13 cellular contexts compared by ENCODE assay signal in the genomic region with DNA sequence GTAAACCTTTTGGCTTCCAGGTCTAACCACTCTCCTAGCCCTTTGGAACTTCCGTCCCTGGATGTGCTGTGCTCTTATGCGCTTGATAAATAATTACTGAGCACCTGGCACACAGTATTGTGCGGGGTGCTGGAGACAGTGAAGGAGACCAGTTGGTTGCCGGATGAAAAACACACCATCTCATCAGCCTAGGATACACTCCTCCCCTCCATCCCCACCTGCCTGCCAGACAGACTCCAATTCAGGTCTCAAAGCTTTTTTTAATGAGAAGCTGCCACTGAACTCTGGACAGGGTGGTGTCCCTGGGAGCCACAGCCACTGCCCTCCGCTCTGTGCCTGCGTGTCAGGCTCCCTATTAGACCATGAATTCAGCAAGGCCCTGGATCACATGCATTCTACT. TPM values are rescaled to one million over a fixed set of nuclear protein-coding genes. Genes with fewer than 3 reads are reported as not detected.
A peak's percentile ranks its signal among the peaks of the same experiment; 100 is the strongest.
DNase-seq lines count a peak whose midpoint lies in the region; ATAC-seq and TF ChIP-seq lines count a peak whose summit lies in the region.
"Had no signal": no experiment of that assay in that cellular context is flagged by ENCODE, and none has a peak within 500 bp of the region (broad histone marks: within the 10 kb centered on the region; RNA-seq: fewer than 3 reads in every experiment).

No MANE protein-coding gene starts in this region.

- no peak for DNase-seq in stimulated activated naive CD8-positive, alpha-beta T cell treated with anti-CD3 and anti-CD28 coated beads, Interleukin-15, amount 100 ng/mL, for 72 hours
- no peak for DNase-seq in mesenchymal stem cell
- no peak for DNase-seq in NK-92 treated with Interleukin-12 subunit alpha and Interleukin-12 subunit beta, amount 100 ng/mL, for 24 hours (lab: John Stamatoyannopoulos, UW)
- DNase-seq in globus pallidus (ENCODE audit: low spot score) = no peak
- DNase-seq in EL = no peak
- DNase-seq in thyroid gland = no peak
- DNase-seq: activated CD8-positive, alpha-beta memory T cell treated with anti-CD3 and anti-CD28 coated beads for 24 hours; amniotic stem cell; NCI-H146 had no signal

- H3K27me3 Mint-ChIP-seq in stimulated activated naive CD8-positive, alpha-beta T cell treated with anti-CD3 and anti-CD28 coated beads, Interleukin-15, Interleukin-2, amounts not matched to agents 100 ng/mL and 50 ng/mL, for 24 hours = no peaks in the 10 kb centered on the region
- no peaks in the 10 kb centered on the region for H3K27me3 Mint-ChIP-seq in stimulated activated naive CD8-positive, alpha-beta T cell treated with anti-CD3 and anti-CD28 coated beads, Interleukin-15, amount 100 ng/mL, for 72 hours
- no peaks in the 10 kb centered on the region for H3K27me3 Mint-ChIP-seq in activated T-helper 17 cell treated with anti-CD3 and anti-CD28 coated beads, Interleukin-2, amount 50 U/mL, for 72 hours

- H3K4me3 Mint-ChIP-seq in stimulated activated naive CD8-positive, alpha-beta T cell treated with anti-CD3 and anti-CD28 coated beads, Interleukin-15, Interleukin-2, amounts not matched to agents 100 ng/mL and 50 ng/mL, for 24 hours = no peak overlapping the region
- no peak overlapping the region for H3K4me3 Mint-ChIP-seq in stimulated activated naive CD8-positive, alpha-beta T cell treated with anti-CD3 and anti-CD28 coated beads, Interleukin-15, amount 100 ng/mL, for 72 hours
- H3K4me3 Mint-ChIP-seq in activated T-helper 17 cell treated with anti-CD3 and anti-CD28 coated beads, Interleukin-2, amount 50 U/mL, for 72 hours = peak overlapping the region; percentile 7

- no peak overlapping the region for H3K4ac ChIP-seq in mesenchymal stem cell (ENCODE audit: low read depth in 1 of 2, low read length in 2 of 2)

- peaks cover 70% of the 10 kb centered on the region for H3K4me1 Mint-ChIP-seq in stimulated activated naive CD8-positive, alpha-beta T cell treated with anti-CD3 and anti-CD28 coated beads, Interleukin-15, Interleukin-2, amounts not matched to agents 100 ng/mL and 50 ng/mL, for 24 hours (ENCODE audit: low read depth)
- peaks cover 71% of the 10 kb centered on the region for H3K4me1 Mint-ChIP-seq in stimulated activated naive CD8-positive, alpha-beta T cell treated with anti-CD3 and anti-CD28 coated beads, Interleukin-15, amount 100 ng/mL, for 72 hours
- H3K4me1 Mint-ChIP-seq in activated T-helper 17 cell treated with anti-CD3 and anti-CD28 coated beads, Interleukin-2, amount 50 U/mL, for 72 hours = peaks cover 37% of the 10 kb centered on the region

- H3K79me1 ChIP-seq in mesenchymal stem cell (replicated peaks; ENCODE audit: low read length, poor library complexity, severe bottlenecking) = no peaks in the 10 kb centered on the region

- H2AK5ac ChIP-seq in mesenchymal stem cell (ENCODE audit: low read length, severe bottlenecking) = no peak overlapping the region

- peak overlapping the region; percentile 70 for H3K27ac Mint-ChIP-seq in stimulated activated naive CD8-positive, alpha-beta T cell treated with anti-CD3 and anti-CD28 coated beads, Interleukin-15, Interleukin-2, amounts not matched to agents 100 ng/mL and 50 ng/mL, for 24 hours
- peak overlapping the region in 1 of 2 donors; percentile 77 for H3K27ac Mint-ChIP-seq in stimulated activated naive CD8-positive, alpha-beta T cell treated with anti-CD3 and anti-CD28 coated beads, Interleukin-15, amount 100 ng/mL, for 72 hours
- H3K27ac Mint-ChIP-seq in activated T-helper 17 cell treated with anti-CD3 and anti-CD28 coated beads, Interleukin-2, amount 50 U/mL, for 72 hours = peak overlapping the region; percentile 46

- H3K23ac ChIP-seq in mesenchymal stem cell (ENCODE audit: low read length in 2 of 2) = no peak overlapping the region

- H3K27me3 ChIP-seq in mesenchymal stem cell (ENCODE audit: control insufficient read depth in 1 of 2, insufficient read depth in 1 of 2, low read length in 2 of 2) = no peaks in the 10 kb centered on the region
- H3K27me3 ChIP-seq in thyroid gland = no peaks in the 10 kb centered on the region

- H3K36me3 ChIP-seq in mesenchymal stem cell (ENCODE audit: control insufficient read depth in 1 of 2, insufficient read depth in 2 of 2, low read depth in 1 of 2, low read length in 2 of 2) (peaks cover 17 to 18% of the 10 kb centered on the region in 2 experiments), thyroid gland (no peaks in the 10 kb centered on the region)

- H3K4me1 ChIP-seq in mesenchymal stem cell (ENCODE audit: control insufficient read depth, insufficient read depth, low read depth, low read length) = peaks cover 18% of the 10 kb centered on the region
- H3K4me1 ChIP-seq in thyroid gland = peaks cover 52 to 55% of the 10 kb centered on the region in 2 donors

- no peak overlapping the region for H2BK12ac ChIP-seq in mesenchymal stem cell (ENCODE audit: low read length in 2 of 2)

- no peaks in the 10 kb centered on the region for H3K9me3 ChIP-seq in mesenchymal stem cell (ENCODE audit: control insufficient read depth, low read length)
- H3K9me3 ChIP-seq in thyroid gland = no peaks in the 10 kb centered on the region

- TF ChIP-seq CTCF in thyroid gland (IDR thresholded peaks at IDR 0.05) = no peak

- H2BK120ac ChIP-seq in mesenchymal stem cell (ENCODE audit: low read depth, low read length) = no peak overlapping the region

- peak overlapping the region; percentile 6 for H2BK15ac ChIP-seq in mesenchymal stem cell (ENCODE audit: low read depth, poor library complexity, severe bottlenecking)

- H4K91ac ChIP-seq in mesenchymal stem cell (ENCODE audit: low read length) = no peak overlapping the region

- no peak overlapping the region for H3K27ac ChIP-seq in mesenchymal stem cell (ENCODE audit: low read length, poor library complexity, severe bottlenecking)
- no peak overlapping the region for H3K27ac ChIP-seq in thyroid gland

- H3K4me2 ChIP-seq in mesenchymal stem cell (ENCODE audit: low read length, poor library complexity, severe bottlenecking) = no peak overlapping the region

- H3K9me3 Mint-ChIP-seq in stimulated activated naive CD8-positive, alpha-beta T cell treated with anti-CD3 and anti-CD28 coated beads, Interleukin-15, Interleukin-2, amounts not matched to agents 100 ng/mL and 50 ng/mL, for 24 hours = no peaks in the 10 kb centered on the region
- H3K9me3 Mint-ChIP-seq in stimulated activated naive CD8-positive, alpha-beta T cell treated with anti-CD3 and anti-CD28 coated beads, Interleukin-15, amount 100 ng/mL, for 72 hours = no peaks in the 10 kb centered on the region
- H3K9me3 Mint-ChIP-seq in activated T-helper 17 cell treated with anti-CD3 and anti-CD28 coated beads, Interleukin-2, amount 50 U/mL, for 72 hours = no peaks in the 10 kb centered on the region

- H3K14ac ChIP-seq in mesenchymal stem cell (ENCODE audit: low read length in 2 of 2) = no peak overlapping the region

- 98% methylated on average over 6 of the region's 6 CpGs for WGBS in mesenchymal stem cell
- 86 to 89% methylated on average over 5 to 6 of the region's 6 CpGs for WGBS in thyroid gland, 2 donors

- intact Hi-C loops in thyroid gland (cut with DNase I) = loop anchor here (10.0 kb wide), 1 partner anchor 47 kb away; no protein-coding TSS in a partner anchor

- H3K18ac ChIP-seq in mesenchymal stem cell (ENCODE audit: low read depth in 1 of 2, low read length in 2 of 2) = no peak overlapping the region

- no peak for TF ChIP-seq POLR2A in thyroid gland (IDR thresholded peaks at IDR 0.05)

- no peak for ATAC-seq in stimulated activated naive CD8-positive, alpha-beta T cell treated with anti-CD3 and anti-CD28 coated beads, Interleukin-15, amount 100 ng/mL, for 72 hours
- no peak for ATAC-seq in activated T-helper 17 cell treated with anti-CD3 and anti-CD28 coated beads, Interleukin-2, amount 50 U/mL, for 72 hours (replicated peaks)

- no peak overlapping the region for H2BK5ac ChIP-seq in mesenchymal stem cell (ENCODE audit: low read depth, low read length, poor library complexity, severe bottlenecking)

- peaks cover 45% of the 10 kb centered on the region for H3K36me3 Mint-ChIP-seq in stimulated activated naive CD8-positive, alpha-beta T cell treated with anti-CD3 and anti-CD28 coated beads, Interleukin-15, Interleukin-2, amounts not matched to agents 100 ng/mL and 50 ng/mL, for 24 hours (ENCODE audit: low read depth)
- peaks cover 67% of the 10 kb centered on the region for H3K36me3 Mint-ChIP-seq in activated T-helper 17 cell treated with anti-CD3 and anti-CD28 coated beads, Interleukin-2, amount 50 U/mL, for 72 hours (ENCODE audit: low read depth)

- no peak overlapping the region for H3K4me3 ChIP-seq in mesenchymal stem cell (ENCODE audit: insufficient read depth in 1 of 2, low read depth in 1 of 2, low read length in 2 of 2)
- no peak overlapping the region for H3K4me3 ChIP-seq in thyroid gland (replicated peaks in 1 of 3)

- no peak overlapping the region for H4K8ac ChIP-seq in mesenchymal stem cell (ENCODE audit: low read length)

- no peak overlapping the region for H2AFZ ChIP-seq in mesenchymal stem cell (ENCODE audit: low read depth, low read length)

- H3K9ac ChIP-seq in mesenchymal stem cell (ENCODE audit: low read length) = no peak overlapping the region

RNA-seq across cellular contexts. Expression of gene GNB1, which starts 9.2 kb away (rescaled TPM):
- total RNA-seq in activated T-helper 17 cell treated with anti-CD3 and anti-CD28 coated beads, Interleukin-2, amount 50 U/mL, for 72 hours = 100 to 1,000 TPM; 266 to 410 TPM
- polyA plus RNA-seq in mesenchymal stem cell (2013, experiment 1 of 2) = 252 TPM
- polyA plus RNA-seq in mesenchymal stem cell (2013, experiment 2 of 2) = 253 TPM
- 100 to 1,000 TPM; 154 to 200 (median 174) TPM for total RNA-seq in thyroid gland

RNA-seq across cellular contexts. Expression of gene CALML6, which starts 33.3 kb away (rescaled TPM):
- 1 to 10 TPM in 1 of 2 donors, under 1 TPM in 1; 0.86 to 1.7 TPM for total RNA-seq in activated T-helper 17 cell treated with anti-CD3 and anti-CD28 coated beads, Interleukin-2, amount 50 U/mL, for 72 hours
- 0.25 TPM for polyA plus RNA-seq in mesenchymal stem cell (2013, experiment 1 of 2)
- polyA plus RNA-seq in mesenchymal stem cell (2013, experiment 2 of 2) = 0.25 TPM
- total RNA-seq in thyroid gland = under 1 TPM in 1 of 4 donors, not detected in 3; 0.13 TPM
- total RNA-seq: mononuclear cell had no signal

RNA-seq across cellular contexts. Expression of gene TMEM52, which starts 37.4 kb away (rescaled TPM):
- total RNA-seq in activated T-helper 17 cell treated with anti-CD3 and anti-CD28 coated beads, Interleukin-2, amount 50 U/mL, for 72 hours = 1 to 10 TPM; 1.8 to 2.0 TPM
- polyA plus RNA-seq in mesenchymal stem cell (2013, experiment 1 of 2) = 0.95 TPM
- 1.1 TPM for polyA plus RNA-seq in mesenchymal stem cell (2013, experiment 2 of 2)
- not detected for total RNA-seq in thyroid gland
- total RNA-seq: T-helper 2 cell treated with Interferon-gamma antibody and Interleukin-4, amounts not matched to agents 100 ng/mL and 5 ng/mL, for 36 hours had no signal
